ENCODE assay signal across 16 cellular contexts in genomic region chr22:37301144-37301820, GRCh38. TPM values are rescaled to one million over a fixed set of nuclear protein-coding genes. Genes with fewer than 3 reads are reported as not detected.
DNase-seq lines count a peak whose midpoint lies in the region; ATAC-seq and TF ChIP-seq lines count a peak whose summit lies in the region.
"Had no signal": no experiment of that assay in that cellular context is flagged by ENCODE, and none has a peak within 500 bp of the region (broad histone marks: within the 10 kb centered on the region; RNA-seq: fewer than 3 reads in every experiment).

No MANE protein-coding gene starts in this region.

- no peak for DNase-seq in activated CD4-positive, alpha-beta T cell treated with anti-CD3 and anti-CD28 coated beads, Interleukin-2, amount 10 ng/mL, durations not matched to agents 24 days and 14 days
- DNase-seq in activated CD4-positive, alpha-beta T cell treated with anti-CD3 and anti-CD28 coated beads for 1 hour = no peak
- peak; percentile 39 for DNase-seq in NOMO-1 treated with DMSO at 0.1 percent for 48 hours (lab: John Stamatoyannopoulos, UW; ENCODE audit: unreplicated experiment)
- no peak for DNase-seq in central memory CD8-positive, alpha-beta T cell (ENCODE audit: low spot score in 2 of 2)
- DNase-seq in stimulated activated naive B cell treated with anti-CD40 and anti-IgM and Interleukin-4, amounts not matched to agents 10 μg/mL and 1 μg/mL and 100 μg/mL, for 72 hours = no peak
- no peak for DNase-seq in aorta
- no peak for DNase-seq in Caco-2
- DNase-seq in Calu3 = no peak
- DNase-seq: DMS79, NCI-H2029, testis, WERI-Rb-1 had no signal

- H3K9me3 ChIP-seq in aorta (ENCODE audit: control insufficient read depth, low read length) = no peaks in the 10 kb centered on the region
- no peaks in the 10 kb centered on the region for H3K9me3 ChIP-seq in Caco-2
- H3K9me3 ChIP-seq: SJSA1, testis had no signal

- H3K27me3 Mint-ChIP-seq in activated CD4-positive, alpha-beta T cell treated with anti-CD3 and anti-CD28 coated beads, Interleukin-2, amount 10 ng/mL, durations not matched to agents 24 days and 14 days = no peaks in the 10 kb centered on the region
- H3K27me3 Mint-ChIP-seq in central memory CD8-positive, alpha-beta T cell = no peaks in the 10 kb centered on the region
- no peaks in the 10 kb centered on the region for H3K27me3 Mint-ChIP-seq in stimulated activated naive B cell treated with anti-CD40 and anti-IgM and Interleukin-4, amounts not matched to agents 10 μg/mL and 1 μg/mL and 100 μg/mL, for 72 hours
- H3K27me3 Mint-ChIP-seq in Caco-2 (ENCODE audit: insufficient read depth, unreplicated experiment) = no peaks in the 10 kb centered on the region
- no peaks in the 10 kb centered on the region for H3K27me3 Mint-ChIP-seq in Calu3 (ENCODE audit: unreplicated experiment)

- H3K36me3 ChIP-seq in aorta (ENCODE audit: control insufficient read depth in 1 of 2, insufficient read depth in 2 of 2, low read length in 1 of 2) (no peaks in the 10 kb centered on the region), Caco-2 (ENCODE audit: control insufficient read depth, insufficient read depth, low read length) (no peaks in the 10 kb centered on the region)
- H3K36me3 ChIP-seq: neural progenitor cell, SJSA1, WERI-Rb-1 had no signal

- intact Hi-C loops in activated CD4-positive, alpha-beta T cell treated with anti-CD3 and anti-CD28 coated beads, Interleukin-2, amount 10 ng/mL, durations not matched to agents 24 days and 14 days (cut with micrococcal nuclease) = no loop called here
- intact Hi-C loops in aorta (cut with DNase I) = no loop called here
- intact Hi-C loops in Caco-2 (cut with micrococcal nuclease; ENCODE audit: unreplicated experiment) = no loop called here
- intact Hi-C loops in Calu3 (cut with micrococcal nuclease; ENCODE audit: unreplicated experiment) = no loop called here

- BruUV-seq in Caco-2 (replicated peaks; lab: Mats Ljungman, UMichigan) (no TSS peak), Calu3 (replicated peaks; lab: Mats Ljungman, UMichigan) (no TSS peak)

- H3K4me3 ChIP-seq in aorta (ENCODE audit: low read length in 2 of 2) (no peak overlapping the region), Caco-2 (ENCODE audit: low read depth, low read length) (no peak overlapping the region)
- H3K4me3 ChIP-seq: GM12878, neural progenitor cell, SJSA1, testis had no signal

- TF ChIP-seq CTCF in Caco-2 (IDR thresholded peaks at IDR 0.05; ENCODE audit: insufficient read depth in 1 of 2, low read depth in 1 of 2, low read length in 1 of 2, severe bottlenecking in 1 of 2, unreplicated experiment in 1 of 2) (no peak), Calu3 (IDR thresholded peaks at IDR 0.05; ENCODE audit: unreplicated experiment) (no peak)

- H3K4me1 ChIP-seq in aorta (ENCODE audit: control insufficient read depth in 1 of 2, insufficient read depth in 2 of 2, low read length in 2 of 2) = no peaks in the 10 kb centered on the region
- no peaks in the 10 kb centered on the region for H3K4me1 ChIP-seq in Caco-2

- 86 to 93% methylated on average over 6 of the region's 6 CpGs for WGBS in aorta, 2 donors

- peaks cover 82% of the 10 kb centered on the region for H3K4me1 Mint-ChIP-seq in activated CD4-positive, alpha-beta T cell treated with anti-CD3 and anti-CD28 coated beads, Interleukin-2, amount 10 ng/mL, durations not matched to agents 24 days and 14 days
- peaks cover 74% of the 10 kb centered on the region for H3K4me1 Mint-ChIP-seq in central memory CD8-positive, alpha-beta T cell
- H3K4me1 Mint-ChIP-seq in stimulated activated naive B cell treated with anti-CD40 and anti-IgM and Interleukin-4, amounts not matched to agents 10 μg/mL and 1 μg/mL and 100 μg/mL, for 72 hours = peaks cover 40 to 72% of the 10 kb centered on the region in 2 donors
- H3K4me1 Mint-ChIP-seq in Caco-2 (ENCODE audit: low read depth, unreplicated experiment) = no peaks in the 10 kb centered on the region
- H3K4me1 Mint-ChIP-seq in Calu3 (ENCODE audit: low read depth, unreplicated experiment) = peaks cover 27% of the 10 kb centered on the region

- peak overlapping the region; percentile 97 for H3K27ac Mint-ChIP-seq in activated CD4-positive, alpha-beta T cell treated with anti-CD3 and anti-CD28 coated beads, Interleukin-2, amount 10 ng/mL, durations not matched to agents 24 days and 14 days
- H3K27ac Mint-ChIP-seq in central memory CD8-positive, alpha-beta T cell (ENCODE audit: low read depth) = peak overlapping the region; percentile 89
- H3K27ac Mint-ChIP-seq in stimulated activated naive B cell treated with anti-CD40 and anti-IgM and Interleukin-4, amounts not matched to agents 10 μg/mL and 1 μg/mL and 100 μg/mL, for 72 hours = peak overlapping the region; percentile 87
- H3K27ac Mint-ChIP-seq in Caco-2 (ENCODE audit: unreplicated experiment) (no peak overlapping the region), Calu3 (ENCODE audit: unreplicated experiment) (no peak overlapping the region)

- H3K27me3 ChIP-seq in aorta (ENCODE audit: control insufficient read depth in 1 of 2, insufficient read depth in 2 of 2, low read length in 1 of 2) (no peaks in the 10 kb centered on the region), Caco-2 (replicated peaks; ENCODE audit: control insufficient read depth, insufficient read depth, low read length) (no peaks in the 10 kb centered on the region)
- H3K27me3 ChIP-seq: neural progenitor cell, SJSA1, testis had no signal

- H3K36me3 Mint-ChIP-seq in activated CD4-positive, alpha-beta T cell treated with anti-CD3 and anti-CD28 coated beads, Interleukin-2, amount 10 ng/mL, durations not matched to agents 24 days and 14 days (ENCODE audit: low read depth) = peaks cover 67% of the 10 kb centered on the region
- peaks cover 48% of the 10 kb centered on the region for H3K36me3 Mint-ChIP-seq in central memory CD8-positive, alpha-beta T cell (ENCODE audit: insufficient read depth)
- H3K36me3 Mint-ChIP-seq in stimulated activated naive B cell treated with anti-CD40 and anti-IgM and Interleukin-4, amounts not matched to agents 10 μg/mL and 1 μg/mL and 100 μg/mL, for 72 hours = peaks cover 19 to 35% of the 10 kb centered on the region in 2 donors
- H3K36me3 Mint-ChIP-seq in Caco-2 (ENCODE audit: insufficient read depth, unreplicated experiment) (peaks cover 5% of the 10 kb centered on the region), Calu3 (ENCODE audit: insufficient read depth, unreplicated experiment) (peaks cover 8% of the 10 kb centered on the region)
- H3K36me3 Mint-ChIP-seq: neural progenitor cell had no signal

- CTCF ChIA-PET in Caco-2 (lab: Charles Lee) = no interaction called here
- CTCF ChIA-PET in Calu3 (lab: Charles Lee) = interaction anchor here (0.6 to 0.7 kb wide), 2 partner anchors 72 to 154 kb away, joined by 3 read pairs; no protein-coding TSS in a partner anchor

- H3K9me3 Mint-ChIP-seq in activated CD4-positive, alpha-beta T cell treated with anti-CD3 and anti-CD28 coated beads, Interleukin-2, amount 10 ng/mL, durations not matched to agents 24 days and 14 days = no peaks in the 10 kb centered on the region
- H3K9me3 Mint-ChIP-seq in central memory CD8-positive, alpha-beta T cell = no peaks in the 10 kb centered on the region
- H3K9me3 Mint-ChIP-seq in stimulated activated naive B cell treated with anti-CD40 and anti-IgM and Interleukin-4, amounts not matched to agents 10 μg/mL and 1 μg/mL and 100 μg/mL, for 72 hours = no peaks in the 10 kb centered on the region
- H3K9me3 Mint-ChIP-seq in Caco-2 (ENCODE audit: unreplicated experiment) (no peaks in the 10 kb centered on the region), Calu3 (ENCODE audit: low read depth, unreplicated experiment) (no peaks in the 10 kb centered on the region)
- H3K9me3 Mint-ChIP-seq: neural progenitor cell had no signal

- POLR2A ChIA-PET in Caco-2 (lab: Charles Lee) = interaction anchor here (0.7 kb wide), 1 partner anchor 50 kb away, joined by 9 read pairs; no protein-coding TSS in a partner anchor

- H3K27ac ChIP-seq in aorta (ENCODE audit: low read depth in 1 of 2, low read length in 2 of 2) = no peak overlapping the region
- H3K27ac ChIP-seq: neural progenitor cell, SJSA1, testis, WERI-Rb-1 had no signal

- H3K4me3 Mint-ChIP-seq in activated CD4-positive, alpha-beta T cell treated with anti-CD3 and anti-CD28 coated beads, Interleukin-2, amount 10 ng/mL, durations not matched to agents 24 days and 14 days = peak overlapping the region; percentile 82
- H3K4me3 Mint-ChIP-seq in central memory CD8-positive, alpha-beta T cell = peak overlapping the region; percentile 67
- peak overlapping the region in 1 of 2 donors; percentile 80 for H3K4me3 Mint-ChIP-seq in stimulated activated naive B cell treated with anti-CD40 and anti-IgM and Interleukin-4, amounts not matched to agents 10 μg/mL and 1 μg/mL and 100 μg/mL, for 72 hours
- H3K4me3 Mint-ChIP-seq in Caco-2 (ENCODE audit: unreplicated experiment) (no peak overlapping the region), Calu3 (ENCODE audit: low read depth, unreplicated experiment) (no peak overlapping the region)

- peak; percentile 20 for ATAC-seq in central memory CD8-positive, alpha-beta T cell (replicated peaks; ENCODE audit: extremely low read depth, poor library complexity, severe bottlenecking)
- ATAC-seq in stimulated activated naive B cell treated with anti-CD40 and anti-IgM and Interleukin-4, amounts not matched to agents 10 μg/mL and 1 μg/mL and 100 μg/mL, for 72 hours (replicated peaks) = no peak
- no peak for ATAC-seq in aorta (ENCODE audit: low FRiP score)
- ATAC-seq: GM12878 had no signal

RNA-seq across cellular contexts. Expression of gene CYTH4, which starts 19.0 kb away (rescaled TPM):
- total RNA-seq in activated CD4-positive, alpha-beta T cell treated with anti-CD3 and anti-CD28 coated beads, Interleukin-2, amount 10 ng/mL, durations not matched to agents 24 days and 14 days = 43.5 and 44.9 TPM in 2 replicates
- total RNA-seq in aorta (10 to 100 TPM; 28.2 to 68.7 TPM), Caco-2 (2022) (not detected in 2 replicates), Calu3 (2022) (0.38 and 0.59 TPM in 2 replicates)
- polyA plus RNA-seq in aorta = 10 to 100 TPM in 1 of 2 donors, 1 to 10 TPM in 1; 4.5 to 15.9 TPM
- total RNA-seq: A673 had no signal

RNA-seq across cellular contexts. Expression of gene RAC2, which starts 57.2 kb away (rescaled TPM):
- 519 and 540 TPM in 2 replicates for total RNA-seq in activated CD4-positive, alpha-beta T cell treated with anti-CD3 and anti-CD28 coated beads, Interleukin-2, amount 10 ng/mL, durations not matched to agents 24 days and 14 days
- total RNA-seq in aorta (10 to 100 TPM; 16.8 to 19.8 TPM), Caco-2 (2022) (0.25 TPM in 1 of 2 replicates, not detected in the other), Calu3 (2022) (21.0 and 24.0 TPM in 2 replicates)
- 10 to 100 TPM in 1 of 2 donors, 1 to 10 TPM in 1; 3.6 to 14.5 TPM for polyA plus RNA-seq in aorta

Comparison
In these comparisons a context has a peak if more than half of its experiments do, and no peak if none do; other contexts are left out.
1. H3K27ac Mint-ChIP-seq: peak in activated CD4-positive, alpha-beta T cell treated with anti-CD3 and anti-CD28 coated beads, Interleukin-2, amount 10 ng/mL, durations not matched to agents 24 days and 14 days (single experiment), central memory CD8-positive, alpha-beta T cell (single experiment) and stimulated activated naive B cell treated with anti-CD40 and anti-IgM and Interleukin-4, amounts not matched to agents 10 μg/mL and 1 μg/mL and 100 μg/mL, for 72 hours (single experiment); none in Caco-2 (single experiment) and Calu3 (single experiment).
2. H3K4me3 Mint-ChIP-seq: peak in activated CD4-positive, alpha-beta T cell treated with anti-CD3 and anti-CD28 coated beads, Interleukin-2, amount 10 ng/mL, durations not matched to agents 24 days and 14 days (single experiment) and central memory CD8-positive, alpha-beta T cell (single experiment); none in Caco-2 (single experiment) and Calu3 (single experiment).
3. RNA of gene CYTH4, which starts 19.0 kb away (total RNA-seq): 28.2 to 68.7 TPM in aorta and 43.5 to 44.9 TPM in activated CD4-positive, alpha-beta T cell treated with anti-CD3 and anti-CD28 coated beads, Interleukin-2, amount 10 ng/mL, durations not matched to agents 24 days and 14 days; 0.38 to 0.59 TPM in Calu3 and not detected in Caco-2; every median in the first group is over 10 times any median in the second.
4. RNA of gene RAC2, which starts 57.2 kb away (total RNA-seq): 519 to 540 TPM in activated CD4-positive, alpha-beta T cell treated with anti-CD3 and anti-CD28 coated beads, Interleukin-2, amount 10 ng/mL, durations not matched to agents 24 days and 14 days; 21.0 to 24.0 TPM in Calu3, 16.8 to 19.8 TPM in aorta and 0.25 TPM in Caco-2; every median in the first group is over 10 times any median in the second.